1 cellular context compared by ENCODE assay signal in the genomic region with DNA sequence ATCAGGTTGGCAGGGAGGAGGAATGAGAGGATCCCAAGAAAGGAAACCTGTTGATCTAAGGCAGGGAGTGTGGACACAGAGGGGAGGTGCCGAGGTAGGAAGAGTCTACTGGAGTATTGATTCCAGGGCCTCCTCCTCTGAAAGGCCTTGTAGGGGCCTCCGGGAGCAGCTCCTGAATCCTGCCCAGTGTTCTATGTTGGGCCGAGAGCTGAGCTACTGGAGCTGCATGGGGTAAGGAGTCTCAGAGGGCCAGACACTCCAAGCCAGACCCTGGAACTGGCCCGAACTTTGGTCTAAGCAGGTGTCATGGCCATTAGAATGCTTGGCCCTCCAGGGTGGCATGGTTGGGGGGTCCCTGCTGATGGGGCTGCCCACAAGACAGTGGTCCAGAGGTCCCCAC.
TF ChIP-seq lines count a peak whose summit lies in the region.

No MANE protein-coding gene starts in this region.

TF ChIP-seq in HepG2, 621 proteins besides CTCF, POLR2A, EP300 and RAD21:
- TF ChIP-seq NPAS2 (CRISPR knock-in tag; IDR thresholded peaks at IDR 0.05; ENCODE audit: borderline replicate concordance) (no peak), ZEB1 (IDR thresholded peaks at IDR 0.05; ENCODE audit: insufficient replicate concordance, low read depth) (no peak), ZNF674 (CRISPR knock-in tag; IDR thresholded peaks at IDR 0.05; ENCODE audit: low read depth) (no peak), SMAD1 (CRISPR knock-in tag; IDR thresholded peaks at IDR 0.05; ENCODE audit: borderline replicate concordance, low read depth) (no peak), BCL6 (CRISPR knock-in tag; IDR thresholded peaks at IDR 0.05) (no peak)
- TF ChIP-seq, protein P1, sequence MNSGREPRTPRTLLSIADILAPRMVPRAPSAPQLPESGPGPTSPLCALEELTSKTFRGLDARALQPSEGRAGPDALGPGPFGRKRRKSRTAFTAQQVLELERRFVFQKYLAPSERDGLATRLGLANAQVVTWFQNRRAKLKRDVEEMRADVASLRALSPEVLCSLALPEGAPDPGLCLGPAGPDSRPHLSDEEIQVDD (CRISPR knock-in tag; IDR thresholded peaks at IDR 0.05; ENCODE audit: borderline replicate concordance), result no peak
